ENCODE assay signal across 8 cellular contexts in genomic region chr7:130959743-130960207, GRCh38.
DNase-seq lines count a peak whose midpoint lies in the region; ATAC-seq and TF ChIP-seq lines count a peak whose summit lies in the region.

No MANE protein-coding gene starts in this region.

- dilution Hi-C loops in mammary epithelial cell (cut with HindIII; ENCODE audit: low sequenced_read_pairs): loop anchor here (5.0 kb wide), 2 partner anchors 38 to 47 kb away; no protein-coding TSS in a partner anchor

- H3K79me2 ChIP-seq in OCI-LY3 (ENCODE audit: low read length): peaks cover 89% of the 10 kb centered on the region
- H3K79me2 ChIP-seq in mammary epithelial cell (ENCODE audit: insufficient read depth, low read length): peaks cover 68% of the 10 kb centered on the region
- peaks cover 91% of the 10 kb centered on the region for H3K79me2 ChIP-seq in osteoblast (ENCODE audit: insufficient read depth, low read length)

- peaks cover 41% of the 10 kb centered on the region for H4K20me1 ChIP-seq in OCI-LY3 (ENCODE audit: insufficient read depth, low read length)
- no peaks in the 10 kb centered on the region for H4K20me1 ChIP-seq in mammary epithelial cell (ENCODE audit: insufficient read depth, low read length)
- peaks cover 9% of the 10 kb centered on the region for H4K20me1 ChIP-seq in osteoblast (ENCODE audit: insufficient read depth, low read length)

- CTCF ChIA-PET in mammary epithelial cell (lab: Charles Lee; ENCODE audit: low non-redundant PET): no interaction called here

- H3K27me3 ChIP-seq in OCI-LY3 (ENCODE audit: low read depth, low read length) (no peaks in the 10 kb centered on the region), mammary epithelial cell (ENCODE audit: insufficient read depth, low read length) (no peaks in the 10 kb centered on the region), osteoblast (ENCODE audit: insufficient read depth, low read length) (no peaks in the 10 kb centered on the region)

- ATAC-seq in GM19452 (IDR thresholded peaks at IDR 0.05; ENCODE audit: unreplicated experiment): no peak
- no peak for ATAC-seq in HG03280 (IDR thresholded peaks at IDR 0.05; ENCODE audit: unreplicated experiment)

- H2AFZ ChIP-seq in OCI-LY3 (ENCODE audit: low read depth, low read length): no peak overlapping the region
- H2AFZ ChIP-seq in mammary epithelial cell (ENCODE audit: low read depth, low read length): no peak overlapping the region
- no peak overlapping the region for H2AFZ ChIP-seq in osteoblast (ENCODE audit: low read length)

- H3K9ac ChIP-seq in OCI-LY3 (ENCODE audit: low read length) (peak overlapping the region; percentile 97), mammary epithelial cell (ENCODE audit: insufficient read depth, low read length) (peak overlapping the region; percentile 98)

- H3K9me3 ChIP-seq in OCI-LY3 (ENCODE audit: insufficient read depth, low read length) (no peaks in the 10 kb centered on the region), mammary epithelial cell (replicated peaks; ENCODE audit: insufficient read depth, low read length) (no peaks in the 10 kb centered on the region), osteoblast (ENCODE audit: low read depth, low read length) (no peaks in the 10 kb centered on the region)

- WGBS in mammary epithelial cell (ENCODE audit: low coverage, missing lambda C conversion rate): 66% methylated on average over 6 of the region's 9 CpGs

- H3K36me3 ChIP-seq in OCI-LY3 (replicated peaks; ENCODE audit: low read depth, low read length) (peaks cover 51% of the 10 kb centered on the region), mammary epithelial cell (ENCODE audit: insufficient read depth, low read length) (peaks cover 3% of the 10 kb centered on the region), osteoblast (ENCODE audit: insufficient read depth, low read length) (peaks cover 42% of the 10 kb centered on the region)

- in situ Hi-C loops in mammary epithelial cell (cut with MboI; ENCODE audit: low sequenced_read_pairs in 2 of 2): loop anchor here in 1 of 2 donors (5.0 kb wide), 1 partner anchor 47 kb away; no protein-coding TSS in a partner anchor

- H3K4me3 ChIP-seq in OCI-LY3 (ENCODE audit: low read length): peak overlapping the region; percentile 92
- H3K4me3 ChIP-seq in mammary epithelial cell (replicated peaks in 1 of 3; ENCODE audit: insufficient read depth in 1 of 3, low read depth in 2 of 3, low read length in 3 of 3): peak overlapping the region; percentile 41 to 96 (median 75)
- H3K4me3 ChIP-seq in osteoblast (ENCODE audit: insufficient read depth, low read length): peak overlapping the region; percentile 71

- intact Hi-C loops in mammary epithelial cell (cut with micrococcal nuclease): loop anchor here (1.0 to 2.0 kb wide), 4 partner anchors 16 to 67 kb away; no protein-coding TSS in a partner anchor

- H3K4me1 ChIP-seq in OCI-LY3 (ENCODE audit: low read length) (peaks cover 63% of the 10 kb centered on the region), mammary epithelial cell (ENCODE audit: insufficient read depth, low read length) (peaks cover 34% of the 10 kb centered on the region), osteoblast (ENCODE audit: insufficient read depth, low read length) (peaks cover 63% of the 10 kb centered on the region)

- H3K4me2 ChIP-seq in OCI-LY3 (ENCODE audit: low read length): peak overlapping the region; percentile 97
- peak overlapping the region; percentile 76 for H3K4me2 ChIP-seq in mammary epithelial cell (ENCODE audit: insufficient read depth, low read depth, low read length)
- H3K4me2 ChIP-seq in osteoblast (ENCODE audit: insufficient read depth, low read length): peak overlapping the region; percentile 89

- peak; percentile 53 for DNase-seq in stimulated activated CD4-positive, alpha-beta T cell treated with anti-CD3 and anti-CD28 coated beads, Interleukin-1b, Interleukin-23, amount 100 ng/mL, for 48 hours
- no peak for DNase-seq in stimulated activated CD4-positive, alpha-beta T cell treated with anti-CD3 and anti-CD28 coated beads, Interleukin-2, amount 100 ng/mL, for 48 hours
- DNase-seq in mammary epithelial cell: peak; percentile 71
- DNase-seq in osteoblast (ENCODE audit: insufficient read length, low spot score, missing footprints): peak; percentile 4
- no peak for DNase-seq in NCI-H345 treated with DMSO at 0.1 percent for 48 hours (lab: John Stamatoyannopoulos, UW; ENCODE audit: unreplicated experiment)

- H3K27ac ChIP-seq in OCI-LY3 (ENCODE audit: low read length) (peak overlapping the region; percentile 99), mammary epithelial cell (ENCODE audit: insufficient read depth, low read depth, low read length) (peak overlapping the region; percentile 100), osteoblast (ENCODE audit: low read depth, low read length) (peak overlapping the region; percentile 100)

- no TSS peak for BruUV-seq in mammary epithelial cell (replicated peaks; lab: Mats Ljungman, UMichigan)

- TF ChIP-seq CTCF in OCI-LY3 (IDR thresholded peaks at IDR 0.05; ENCODE audit: low read depth, low read length) (peak; percentile 64), mammary epithelial cell (conservative IDR thresholded peaks at IDR 0.05 in 1 of 2, IDR thresholded peaks at IDR 0.05 in 1 of 2; ENCODE audit: extremely low read depth in 1 of 2, insufficient read depth in 1 of 2, low read depth in 1 of 2, low read length in 2 of 2) (peak; percentile 60 to 61), osteoblast (IDR thresholded peaks at IDR 0.05; ENCODE audit: extremely low read depth, low read depth, low read length) (peak; percentile 75)

Comparison
In these comparisons a context has a peak if more than half of its experiments do, and no peak if none do; other contexts are left out.
1. DNase-seq: peak in stimulated activated CD4-positive, alpha-beta T cell treated with anti-CD3 and anti-CD28 coated beads, Interleukin-1b, Interleukin-23, amount 100 ng/mL, for 48 hours (single experiment), mammary epithelial cell (single experiment) and osteoblast (single experiment); none in stimulated activated CD4-positive, alpha-beta T cell treated with anti-CD3 and anti-CD28 coated beads, Interleukin-2, amount 100 ng/mL, for 48 hours (0 of 2) and NCI-H345 treated with DMSO at 0.1 percent for 48 hours (single experiment).
2. Peak in every context shown above with its lines, with median percentiles within 50 percentile points of each other: H3K27ac ChIP-seq, H3K4me2 ChIP-seq, H3K4me3 ChIP-seq and CTCF ChIP-seq.